12 cellular contexts compared by ENCODE assay signal in the genomic region with DNA sequence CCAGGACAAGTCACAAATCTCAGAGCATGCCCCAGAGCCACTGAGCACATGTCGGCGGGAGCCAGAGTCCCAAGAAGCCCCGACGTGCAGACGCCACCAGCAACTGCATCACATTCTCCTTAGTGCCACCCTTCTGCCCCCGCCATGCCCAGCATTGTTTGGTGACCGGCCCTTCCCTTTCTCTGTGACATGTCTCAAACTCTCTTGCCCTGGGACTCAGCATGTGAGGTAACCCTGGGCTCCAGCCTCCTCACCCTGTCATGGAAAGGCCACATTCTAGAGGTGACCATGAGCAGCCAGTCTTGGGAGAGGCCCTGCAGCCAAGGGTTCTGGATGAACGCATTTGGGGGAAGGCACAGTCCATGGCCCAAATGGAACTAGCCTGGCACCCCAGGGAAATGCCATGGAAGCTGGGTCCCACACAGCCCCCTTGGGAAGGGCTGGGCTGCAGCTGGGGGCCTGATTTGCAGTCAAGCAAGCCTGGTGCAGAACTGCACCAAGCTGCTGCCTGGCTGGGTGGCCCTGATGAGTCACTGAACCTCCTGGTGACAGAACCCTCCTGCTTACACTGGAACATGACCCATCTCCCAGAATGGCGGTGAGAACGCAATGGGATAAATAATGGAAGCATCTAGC.
DNase-seq lines count a peak whose midpoint lies in the region; ATAC-seq and TF ChIP-seq lines count a peak whose summit lies in the region.
"Had no signal": no experiment of that assay in that cellular context is flagged by ENCODE, and none has a peak within 500 bp of the region (broad histone marks: within the 10 kb centered on the region; RNA-seq: fewer than 3 reads in every experiment).

No MANE protein-coding gene starts in this region.

- no peak overlapping the region for H3K9ac ChIP-seq in neural progenitor cell

- H3K9me3 Mint-ChIP-seq in activated naive CD8-positive, alpha-beta T cell treated with anti-CD3 and anti-CD28 coated beads, Interleukin-2, amount 50 U/mL, for 24 hours: no peaks in the 10 kb centered on the region
- H3K9me3 Mint-ChIP-seq in natural killer cell (no peaks in the 10 kb centered on the region), neural progenitor cell (no peaks in the 10 kb centered on the region)

- DNase-seq in CD1c-positive myeloid dendritic cell (ENCODE audit: extremely low spot score) (peak; percentile 37), H4 (ENCODE audit: low spot score) (peak; percentile 30), natural killer cell (no peak), T-helper 9 cell (no peak), NCI-H1436 treated with DMSO at 0.1 percent for 48 hours (lab: John Stamatoyannopoulos, UW) (no peak), neural progenitor cell (ENCODE audit: low spot score) (no peak)
- DNase-seq in activated naive CD8-positive, alpha-beta T cell treated with anti-CD3 and anti-CD28 coated beads, Interleukin-2, amount 50 U/mL, for 24 hours: no peak
- DNase-seq: DMS79, H7, NCI-H1092 treated with DMSO at 0.1 percent for 48 hours, stomach had no signal

- H3K36me3 Mint-ChIP-seq in activated naive CD8-positive, alpha-beta T cell treated with anti-CD3 and anti-CD28 coated beads, Interleukin-2, amount 50 U/mL, for 24 hours (ENCODE audit: low read depth): peaks cover 32% of the 10 kb centered on the region
- H3K36me3 Mint-ChIP-seq in natural killer cell (no peaks in the 10 kb centered on the region), neural progenitor cell (peaks cover 12% of the 10 kb centered on the region)

- H2AFZ ChIP-seq in neural progenitor cell (replicated peaks): no peak overlapping the region

- peaks cover 15% of the 10 kb centered on the region for H3K4me1 ChIP-seq in neural progenitor cell

- intact Hi-C loops in natural killer cell (cut with micrococcal nuclease): loop anchor here (5.0 kb wide), 1 partner anchor 33 kb away; no protein-coding TSS in a partner anchor

- H3K27ac ChIP-seq in neural progenitor cell: no peak overlapping the region

- no peaks in the 10 kb centered on the region for H3K9me3 ChIP-seq in neural progenitor cell (ENCODE audit: low read depth)
- H3K9me3 ChIP-seq: stomach had no signal

- no peak for ATAC-seq in activated naive CD8-positive, alpha-beta T cell treated with anti-CD3 and anti-CD28 coated beads, Interleukin-2, amount 50 U/mL, for 24 hours
- ATAC-seq in natural killer cell (no peak), GM19455 (IDR thresholded peaks at IDR 0.05; ENCODE audit: unreplicated experiment) (no peak)

- TF ChIP-seq CTCF in natural killer cell (IDR thresholded peaks at IDR 0.05) (no peak), neural progenitor cell (IDR thresholded peaks at IDR 0.05) (no peak)

- no peak overlapping the region for H3K4me2 ChIP-seq in neural progenitor cell

- H3K36me3 ChIP-seq in neural progenitor cell: no peaks in the 10 kb centered on the region

- peak overlapping the region; percentile 81 for H3K27ac Mint-ChIP-seq in activated naive CD8-positive, alpha-beta T cell treated with anti-CD3 and anti-CD28 coated beads, Interleukin-2, amount 50 U/mL, for 24 hours
- peak overlapping the region; percentile 70 to 85 for H3K27ac Mint-ChIP-seq in natural killer cell
- H3K27ac Mint-ChIP-seq in neural progenitor cell: no peak overlapping the region

- H3K4me3 Mint-ChIP-seq in activated naive CD8-positive, alpha-beta T cell treated with anti-CD3 and anti-CD28 coated beads, Interleukin-2, amount 50 U/mL, for 24 hours: no peak overlapping the region
- H3K4me3 Mint-ChIP-seq in natural killer cell (peak overlapping the region; percentile 6), neural progenitor cell (no peak overlapping the region)

- peaks cover 74% of the 10 kb centered on the region for H3K4me1 Mint-ChIP-seq in activated naive CD8-positive, alpha-beta T cell treated with anti-CD3 and anti-CD28 coated beads, Interleukin-2, amount 50 U/mL, for 24 hours
- H3K4me1 Mint-ChIP-seq in natural killer cell (peaks cover 33 to 43% of the 10 kb centered on the region in 2 donors), neural progenitor cell (peaks cover 29% of the 10 kb centered on the region)

- H3F3A ChIP-seq in neural progenitor cell (ENCODE audit: low read depth): peaks cover 7% of the 10 kb centered on the region

- H3K27me3 Mint-ChIP-seq in activated naive CD8-positive, alpha-beta T cell treated with anti-CD3 and anti-CD28 coated beads, Interleukin-2, amount 50 U/mL, for 24 hours: no peaks in the 10 kb centered on the region
- H3K27me3 Mint-ChIP-seq in natural killer cell (ENCODE audit: low read depth in 2 of 2) (no peaks in the 10 kb centered on the region), neural progenitor cell (ENCODE audit: insufficient read depth, low read depth) (no peaks in the 10 kb centered on the region)

- H4K20me1 ChIP-seq in neural progenitor cell (ENCODE audit: low read depth): no peaks in the 10 kb centered on the region

- no peak overlapping the region for H3K4me3 ChIP-seq in neural progenitor cell
- H3K4me3 ChIP-seq: stomach had no signal

- no peaks in the 10 kb centered on the region for H3K27me3 ChIP-seq in neural progenitor cell
- H3K27me3 ChIP-seq: stomach had no signal

- no peaks in the 10 kb centered on the region for H3K79me2 ChIP-seq in neural progenitor cell (ENCODE audit: low read depth)

Comparison
In these comparisons a context has a peak if more than half of its experiments do, and no peak if none do; other contexts are left out.
1. DNase-seq: peak in CD1c-positive myeloid dendritic cell (single experiment) and H4 (single experiment); none in activated naive CD8-positive, alpha-beta T cell treated with anti-CD3 and anti-CD28 coated beads, Interleukin-2, amount 50 U/mL, for 24 hours (single experiment), natural killer cell (single experiment), T-helper 9 cell (single experiment), NCI-H1436 treated with DMSO at 0.1 percent for 48 hours (single experiment) and neural progenitor cell (single experiment).